ENCODE assay signal across 1 cellular context in genomic region chr20:12833861-12834260, GRCh38.
TF ChIP-seq lines count a peak whose summit lies in the region.

No MANE protein-coding gene starts in this region.

TF ChIP-seq in HepG2, 621 proteins besides CTCF, POLR2A, EP300 and RAD21 (continued from another document):
- no peak for TF ChIP-seq ZNF512 (CRISPR knock-in tag; IDR thresholded peaks at IDR 0.05)
- TF ChIP-seq PAF1 (CRISPR knock-in tag; IDR thresholded peaks at IDR 0.05) = no peak
